In the genomic region with DNA sequence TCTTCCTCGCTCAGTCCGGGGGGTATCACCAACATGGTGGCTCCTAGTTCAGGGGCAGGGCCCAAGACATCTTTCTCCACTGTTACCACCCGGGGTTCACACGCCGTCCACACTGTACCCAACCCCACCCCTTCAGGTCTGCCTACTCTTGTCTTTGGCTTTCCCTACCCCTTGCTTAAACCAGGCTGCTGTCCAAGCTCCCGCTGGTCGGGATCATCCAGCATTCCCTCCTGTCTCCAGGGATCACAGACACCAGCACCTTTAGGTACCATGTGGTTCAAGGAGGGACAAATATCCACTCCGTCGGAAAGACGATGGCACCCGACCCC, we compare ENCODE assay signal across 6 cellular contexts. TPM values are rescaled to one million over a fixed set of nuclear protein-coding genes. Genes with fewer than 3 reads are reported as not detected.
DNase-seq lines count a peak whose midpoint lies in the region; ATAC-seq and TF ChIP-seq lines count a peak whose summit lies in the region.

No MANE protein-coding gene starts in this region.

- H3K27me3 Mint-ChIP-seq in activated CD8-positive, alpha-beta T cell treated with anti-CD3 and anti-CD28 coated beads, Interleukin-2, amount 10 ng/mL, durations not matched to agents 7 days and 5 days (ENCODE audit: low read depth) = no peaks in the 10 kb centered on the region

- no peaks in the 10 kb centered on the region for H3K27me3 ChIP-seq in lower lobe of right lung (ENCODE audit: low read depth)

- H3K9me3 Mint-ChIP-seq in activated CD8-positive, alpha-beta T cell treated with anti-CD3 and anti-CD28 coated beads, Interleukin-2, amount 10 ng/mL, durations not matched to agents 7 days and 5 days (ENCODE audit: insufficient read depth) = no peaks in the 10 kb centered on the region

- POLR2A ChIA-PET in activated CD8-positive, alpha-beta T cell treated with anti-CD3 and anti-CD28 coated beads, Interleukin-2, amount 10 ng/mL, durations not matched to agents 7 days and 5 days (lab: Charles Lee) = interaction anchor here (0.6 to 4.1 kb wide), 5 partner anchors 10 to 305 kb away, joined by 3 to 68 read pairs (median 3); a partner anchor contains a TSS

- no peak for DNase-seq in activated CD8-positive, alpha-beta T cell treated with anti-CD3 and anti-CD28 coated beads, Interleukin-2, amount 10 ng/mL, durations not matched to agents 7 days and 5 days
- DNase-seq in lower lobe of right lung = no peak
- DNase-seq in NCI-H69 (lab: John Stamatoyannopoulos, UW) = no peak
- DNase-seq in NCI-H526 (lab: John Stamatoyannopoulos, UW) = no peak

- H3K27ac Mint-ChIP-seq in activated CD8-positive, alpha-beta T cell treated with anti-CD3 and anti-CD28 coated beads, Interleukin-2, amount 10 ng/mL, durations not matched to agents 7 days and 5 days = peak overlapping the region; percentile 99

- H3K36me3 ChIP-seq in lower lobe of right lung = peaks cover 74% of the 10 kb centered on the region

- peaks cover 35% of the 10 kb centered on the region for H3K4me1 Mint-ChIP-seq in activated CD8-positive, alpha-beta T cell treated with anti-CD3 and anti-CD28 coated beads, Interleukin-2, amount 10 ng/mL, durations not matched to agents 7 days and 5 days (ENCODE audit: low read depth)

- CTCF ChIA-PET in activated CD8-positive, alpha-beta T cell treated with anti-CD3 and anti-CD28 coated beads, Interleukin-2, amount 10 ng/mL, durations not matched to agents 7 days and 5 days (lab: Charles Lee) = interaction anchor here (1.0 to 3.4 kb wide), 5 partner anchors 13 to 408 kb away, joined by 3 to 14 read pairs (median 4); a partner anchor contains a TSS

- no peaks in the 10 kb centered on the region for H3K9me3 ChIP-seq in lower lobe of right lung

- H3K4me3 ChIP-seq in lower lobe of right lung = peak overlapping the region; percentile 95

- H3K36me3 Mint-ChIP-seq in activated CD8-positive, alpha-beta T cell treated with anti-CD3 and anti-CD28 coated beads, Interleukin-2, amount 10 ng/mL, durations not matched to agents 7 days and 5 days (ENCODE audit: low read depth) = peaks cover 70% of the 10 kb centered on the region

- H3K4me3 Mint-ChIP-seq in activated CD8-positive, alpha-beta T cell treated with anti-CD3 and anti-CD28 coated beads, Interleukin-2, amount 10 ng/mL, durations not matched to agents 7 days and 5 days = peak overlapping the region; percentile 98

- H3K4me1 ChIP-seq in lower lobe of right lung = peaks cover 25% of the 10 kb centered on the region

- ATAC-seq in GM21528 (IDR thresholded peaks at IDR 0.05; ENCODE audit: low FRiP score, unreplicated experiment) (peak; percentile 15), lower lobe of right lung (peak; percentile 3 to 6), HG03139 (IDR thresholded peaks at IDR 0.05; ENCODE audit: unreplicated experiment) (no peak)
- ATAC-seq in activated CD8-positive, alpha-beta T cell treated with anti-CD3 and anti-CD28 coated beads, Interleukin-2, amount 10 ng/mL, durations not matched to agents 7 days and 5 days = peak; percentile 14

- intact Hi-C loops in lower lobe of right lung (cut with DNase I) = no loop called here

- H3K27ac ChIP-seq in lower lobe of right lung = peak overlapping the region; percentile 90

- no peak for TF ChIP-seq CTCF in lower lobe of right lung (IDR thresholded peaks at IDR 0.05)

RNA-seq across cellular contexts. Expression of a gene that starts 0.4 kb away (rescaled TPM):
- 10 to 100 TPM; 67.1 to 70.8 TPM for total RNA-seq in activated CD8-positive, alpha-beta T cell treated with anti-CD3 and anti-CD28 coated beads, Interleukin-2, amount 10 ng/mL, durations not matched to agents 7 days and 5 days
- total RNA-seq in lower lobe of right lung = 47.0 TPM

RNA-seq across cellular contexts. Expression of a gene that starts 0.6 kb away (rescaled TPM):
- 10 to 100 TPM; 73.2 to 73.4 TPM for total RNA-seq in activated CD8-positive, alpha-beta T cell treated with anti-CD3 and anti-CD28 coated beads, Interleukin-2, amount 10 ng/mL, durations not matched to agents 7 days and 5 days
- total RNA-seq in lower lobe of right lung = 64.2 TPM

RNA-seq across cellular contexts. Expression of a gene that starts 12.5 kb away (rescaled TPM):
- under 1 TPM in 1 of 2 experiments, not detected in 1; 0.58 TPM for total RNA-seq in activated CD8-positive, alpha-beta T cell treated with anti-CD3 and anti-CD28 coated beads, Interleukin-2, amount 10 ng/mL, durations not matched to agents 7 days and 5 days
- total RNA-seq in lower lobe of right lung = 85.6 TPM

RNA-seq across cellular contexts. Expression of a gene that starts 13.6 kb away (rescaled TPM):
- total RNA-seq in activated CD8-positive, alpha-beta T cell treated with anti-CD3 and anti-CD28 coated beads, Interleukin-2, amount 10 ng/mL, durations not matched to agents 7 days and 5 days = 10 to 100 TPM; 14.8 to 17.7 TPM
- total RNA-seq in lower lobe of right lung = 16.5 TPM

RNA-seq across cellular contexts. Expression of a gene that starts 23.5 kb away (rescaled TPM):
- total RNA-seq in activated CD8-positive, alpha-beta T cell treated with anti-CD3 and anti-CD28 coated beads, Interleukin-2, amount 10 ng/mL, durations not matched to agents 7 days and 5 days = 1 to 10 TPM; 3.6 to 5.1 TPM
- 175 TPM for total RNA-seq in lower lobe of right lung

Comparison
In these comparisons a context has a peak if more than half of its experiments do, and no peak if none do; other contexts are left out.
1. RNA of a gene that starts 12.5 kb away (total RNA-seq): 85.6 TPM in lower lobe of right lung (single experiment); 0.58 TPM in activated CD8-positive, alpha-beta T cell treated with anti-CD3 and anti-CD28 coated beads, Interleukin-2, amount 10 ng/mL, durations not matched to agents 7 days and 5 days; every median in the first group is over 10 times any median in the second.